ENCODE assay signal across 1 cellular context in the genomic region with DNA sequence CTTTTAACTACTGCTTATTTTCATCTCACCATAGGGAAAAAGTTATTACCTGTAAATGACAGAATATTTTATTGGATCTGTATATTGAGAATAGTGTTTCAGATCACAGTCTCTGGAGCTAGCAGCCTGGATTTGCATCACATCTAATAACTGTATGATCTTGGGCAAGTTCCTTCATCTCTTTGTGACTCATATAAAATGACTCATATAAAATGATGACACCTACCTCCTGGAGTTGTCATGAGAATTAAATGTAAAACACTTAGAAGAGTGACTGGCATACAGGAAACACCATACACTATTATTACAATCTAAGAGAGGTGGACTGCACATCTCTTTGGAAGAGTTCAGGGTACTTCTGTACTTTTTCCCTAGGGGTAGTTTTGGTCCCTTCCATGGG.
TF ChIP-seq lines count a peak whose summit lies in the region.

No MANE protein-coding gene starts in this region.

TF ChIP-seq in HepG2, 621 proteins besides CTCF, POLR2A, EP300 and RAD21 (continued from another document):
- TF ChIP-seq SIX1 (CRISPR knock-in tag; IDR thresholded peaks at IDR 0.05; ENCODE audit: borderline replicate concordance) (no peak), HDAC2 (CRISPR knock-in tag; IDR thresholded peaks at IDR 0.05) (no peak), U2AF1 (optimal IDR thresholded peaks at IDR 0.05; ENCODE audit: low read depth, low read length) (no peak), GTF2F1 (IDR thresholded peaks at IDR 0.05; ENCODE audit: low read length) (no peak), NAIF1 (CRISPR knock-in tag; IDR thresholded peaks at IDR 0.05; ENCODE audit: borderline replicate concordance) (no peak), ZKSCAN5 (CRISPR knock-in tag; IDR thresholded peaks at IDR 0.05) (no peak)
- TF ChIP-seq, protein P1, sequence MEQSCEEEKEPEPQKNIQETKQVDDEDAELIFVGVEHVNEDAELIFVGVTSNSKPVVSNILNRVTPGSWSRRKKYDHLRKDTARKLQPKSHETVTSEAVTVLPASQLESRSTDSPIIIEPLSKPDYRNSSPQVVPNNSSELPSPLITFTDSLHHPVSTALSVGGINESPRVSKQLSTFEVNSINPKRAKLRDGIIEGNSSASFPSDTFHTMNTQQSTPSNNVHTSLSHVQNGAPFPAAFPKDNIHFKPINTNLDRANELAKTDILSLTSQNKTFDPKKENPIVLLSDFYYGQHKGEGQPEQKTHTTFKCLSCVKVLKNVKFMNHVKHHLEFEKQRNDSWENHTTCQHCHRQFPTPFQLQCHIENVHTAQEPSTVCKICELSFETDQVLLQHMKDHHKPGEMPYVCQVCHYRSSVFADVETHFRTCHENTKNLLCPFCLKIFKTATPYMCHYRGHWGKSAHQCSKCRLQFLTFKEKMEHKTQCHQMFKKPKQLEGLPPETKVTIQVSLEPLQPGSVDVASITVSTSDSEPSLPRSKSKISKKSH (CRISPR knock-in tag; IDR thresholded peaks at IDR 0.05; ENCODE audit: borderline replicate concordance): no peak
